In genomic region chr10:34739915-34740314, GRCh38 we compare ENCODE assay signal across 1 cellular context.
A peak's percentile ranks its signal among the peaks of the same experiment; 100 is the strongest.
TF ChIP-seq lines count a peak whose summit lies in the region.

No MANE protein-coding gene starts in this region.

TF ChIP-seq in K562, 482 proteins besides CTCF, POLR2A, EP300 and RAD21 (continued from another document):
- TF ChIP-seq SIX5 (IDR thresholded peaks at IDR 0.05; ENCODE audit: borderline replicate concordance in 1 of 2, insufficient read depth in 1 of 2, low read depth in 1 of 2, low read length in 2 of 2) = no peak
- no peak for TF ChIP-seq PURB (CRISPR knock-in tag; IDR thresholded peaks at IDR 0.05; ENCODE audit: low read depth)
- peak; percentile 26; the same call in 1 of the 2 replicates for TF ChIP-seq RAD51 (IDR thresholded peaks at IDR 0.05; ENCODE audit: borderline replicate concordance, low read depth)
- TF ChIP-seq ATF4 (CRISPR knock-in tag; IDR thresholded peaks at IDR 0.05) = no peak
- no peak for TF ChIP-seq PRMT5 (CRISPR knock-in tag; IDR thresholded peaks at IDR 0.05)
- TF ChIP-seq TCF7 (IDR thresholded peaks at IDR 0.05; ENCODE audit: borderline replicate concordance) = no peak
- TF ChIP-seq NCOR1 (IDR thresholded peaks at IDR 0.05) = no peak
- no peak for TF ChIP-seq ZFP36 (IDR thresholded peaks at IDR 0.05; ENCODE audit: low read depth, low read length, partially characterized antibody)
- no peak for TF ChIP-seq SIN3B (IDR thresholded peaks at IDR 0.05; ENCODE audit: low read depth)
- TF ChIP-seq MCM3 (IDR thresholded peaks at IDR 0.05) = no peak
- TF ChIP-seq KLF13 (tag; IDR thresholded peaks at IDR 0.05; ENCODE audit: borderline replicate concordance, low read depth) = no peak
- TF ChIP-seq POLR2AphosphoS2 (IDR thresholded peaks at IDR 0.05; ENCODE audit: low read length) = no peak
- TF ChIP-seq MXD1 (CRISPR knock-in tag; IDR thresholded peaks at IDR 0.05; ENCODE audit: borderline replicate concordance, poor library complexity, severe bottlenecking) = no peak
- no peak for TF ChIP-seq HBP1 (CRISPR knock-in tag; IDR thresholded peaks at IDR 0.05)
- TF ChIP-seq NR4A1 (CRISPR knock-in tag; IDR thresholded peaks at IDR 0.05) = no peak
- no peak for TF ChIP-seq NR4A1 (tag; IDR thresholded peaks at IDR 0.05)
- no peak for TF ChIP-seq ZFP91 (CRISPR knock-in tag; IDR thresholded peaks at IDR 0.05)
- peak; percentile 37 for TF ChIP-seq DACH1 (IDR thresholded peaks at IDR 0.05; ENCODE audit: partially characterized antibody)
